19 cellular contexts compared by ENCODE assay signal in genomic region chr3:142112601-142113000, GRCh38. TPM values are rescaled to one million over a fixed set of nuclear protein-coding genes. Genes with fewer than 3 reads are reported as not detected.
DNase-seq lines count a peak whose midpoint lies in the region; TF ChIP-seq lines count a peak whose summit lies in the region.
"Had no signal": no experiment of that assay in that cellular context is flagged by ENCODE, and none has a peak within 500 bp of the region (broad histone marks: within the 10 kb centered on the region; RNA-seq: fewer than 3 reads in every experiment).

No MANE protein-coding gene starts in this region.

- H3K36me3 Mint-ChIP-seq in Calu3 (ENCODE audit: insufficient read depth, unreplicated experiment) (no peaks in the 10 kb centered on the region), glutamatergic neuron (ENCODE audit: unreplicated experiment) (peaks cover 4% of the 10 kb centered on the region)
- peaks cover 3% of the 10 kb centered on the region for H3K36me3 Mint-ChIP-seq in activated naive CD8-positive, alpha-beta T cell treated with anti-CD3 and anti-CD28 coated beads for 36 hours

- TF ChIP-seq CTCF in Calu3 (IDR thresholded peaks at IDR 0.05; ENCODE audit: unreplicated experiment) (no peak), OCI-LY1 (IDR thresholded peaks at IDR 0.05; ENCODE audit: low read length) (no peak), glutamatergic neuron (IDR thresholded peaks at IDR 0.05; ENCODE audit: partially characterized antibody, unreplicated experiment) (no peak), brain microvascular endothelial cell (IDR thresholded peaks at IDR 0.05; ENCODE audit: low read depth, low read length, missing control alignments) (no peak)

- H3K27ac ChIP-seq in OCI-LY1 (ENCODE audit: low read depth, low read length, poor library complexity, severe bottlenecking) (peak overlapping the region; percentile 40), brain microvascular endothelial cell (no peak overlapping the region)
- H3K27ac ChIP-seq: 22Rv1; A549; BLaER1 treated with 17β-estradiol and CSF1 and Interleukin-3, amounts not matched to agents 10 nM and 100 nM; C4-2B had no signal

- H3K79me2 ChIP-seq in OCI-LY1 (ENCODE audit: insufficient read depth, low read length) = peaks cover 94% of the 10 kb centered on the region

- peak; percentile 57 for DNase-seq in Calu3
- DNase-seq in glutamatergic neuron = no peak
- no peak for DNase-seq in brain microvascular endothelial cell
- no peak for DNase-seq in activated naive CD8-positive, alpha-beta T cell treated with anti-CD3 and anti-CD28 coated beads for 36 hours
- DNase-seq: AML-193; Caco-2; CD4-positive, alpha-beta T cell; CD8-positive, alpha-beta T cell; DMS 273 treated with DMSO at 0.1 percent for 48 hours; DMS153; DMS53; DMS79; GF-D8 had no signal

- H3K4me3 Mint-ChIP-seq in Calu3 (ENCODE audit: low read depth, unreplicated experiment) (no peak overlapping the region), glutamatergic neuron (ENCODE audit: unreplicated experiment) (no peak overlapping the region)
- no peak overlapping the region for H3K4me3 Mint-ChIP-seq in activated naive CD8-positive, alpha-beta T cell treated with anti-CD3 and anti-CD28 coated beads for 36 hours
- H3K4me3 Mint-ChIP-seq: B cell; CD4-positive, alpha-beta T cell; CD8-positive, alpha-beta T cell had no signal

- peaks cover 44% of the 10 kb centered on the region for H3K4me1 ChIP-seq in OCI-LY1 (ENCODE audit: insufficient read depth, low read length, severe bottlenecking)
- H3K4me1 ChIP-seq: Caco-2 had no signal

- H4K20me1 ChIP-seq in OCI-LY1 (ENCODE audit: insufficient read depth, low read length) = no peaks in the 10 kb centered on the region
- H4K20me1 ChIP-seq: BLaER1 treated with 17β-estradiol and CSF1 and Interleukin-3, amounts not matched to agents 10 nM and 100 nM had no signal

- in situ Hi-C loops in brain microvascular endothelial cell (cut with HindIII; ENCODE audit: low pct_ligation_motif_present, low sequenced_read_pairs) = no loop called here

- H3K4me3 ChIP-seq in OCI-LY1 (ENCODE audit: low read depth, low read length, poor library complexity, severe bottlenecking) (no peak overlapping the region), brain microvascular endothelial cell (ENCODE audit: low read depth, low read length) (no peak overlapping the region)
- H3K4me3 ChIP-seq: A549; BLaER1 treated with 17β-estradiol and CSF1 and Interleukin-3, amounts not matched to agents 10 nM and 100 nM had no signal

- intact Hi-C loops in Calu3 (cut with micrococcal nuclease; ENCODE audit: unreplicated experiment) = no loop called here

- H3K9ac ChIP-seq in OCI-LY1 (ENCODE audit: low read length) = no peak overlapping the region
- H3K9ac ChIP-seq: BLaER1 treated with 17β-estradiol and CSF1 and Interleukin-3, amounts not matched to agents 10 nM and 100 nM had no signal

- H3K9me3 Mint-ChIP-seq in Calu3 (ENCODE audit: low read depth, unreplicated experiment) (no peaks in the 10 kb centered on the region), glutamatergic neuron (ENCODE audit: unreplicated experiment) (peaks cover 3% of the 10 kb centered on the region)
- peaks cover 3% of the 10 kb centered on the region for H3K9me3 Mint-ChIP-seq in activated naive CD8-positive, alpha-beta T cell treated with anti-CD3 and anti-CD28 coated beads for 36 hours
- H3K9me3 Mint-ChIP-seq: CD4-positive, alpha-beta T cell; CD8-positive, alpha-beta T cell had no signal

- 0 out of 2 replicates have a peak, but pooled peaks cover 8% of the 10 kb centered on the region for H3K9me3 ChIP-seq in OCI-LY1 (ENCODE audit: low read length)
- H3K9me3 ChIP-seq: Caco-2 had no signal

- no peaks in the 10 kb centered on the region for H3K9me2 ChIP-seq in OCI-LY1 (ENCODE audit: low read depth, low read length)

- H3K27ac Mint-ChIP-seq in Calu3 (ENCODE audit: unreplicated experiment) (no peak overlapping the region), glutamatergic neuron (ENCODE audit: unreplicated experiment) (peak overlapping the region; percentile 62)
- H3K27ac Mint-ChIP-seq in activated naive CD8-positive, alpha-beta T cell treated with anti-CD3 and anti-CD28 coated beads for 36 hours = no peak overlapping the region
- H3K27ac Mint-ChIP-seq: B cell; CD4-positive, alpha-beta T cell; CD8-positive, alpha-beta T cell had no signal

- no peak overlapping the region for H3K4me2 ChIP-seq in OCI-LY1 (ENCODE audit: low read length)
- H3K4me2 ChIP-seq: A549; BLaER1 treated with 17β-estradiol and CSF1 and Interleukin-3, amounts not matched to agents 10 nM and 100 nM had no signal

- H2AFZ ChIP-seq in OCI-LY1 (ENCODE audit: low read length) = no peak overlapping the region

- CTCF ChIA-PET in Calu3 (lab: Charles Lee) = no interaction called here

- H3F3A ChIP-seq in OCI-LY1 (ENCODE audit: insufficient read depth, low read length) = peaks cover 9% of the 10 kb centered on the region; the same call in 1 of the 2 replicates

- H3K27me3 ChIP-seq in OCI-LY1 (ENCODE audit: insufficient read depth, low read length) (no peaks in the 10 kb centered on the region), brain microvascular endothelial cell (replicated peaks) (no peaks in the 10 kb centered on the region)
- H3K27me3 ChIP-seq: BLaER1 treated with 17β-estradiol and CSF1 and Interleukin-3, amounts not matched to agents 10 nM and 100 nM had no signal

- BruUV-seq in Calu3 (replicated peaks; lab: Mats Ljungman, UMichigan) = no TSS peak

- H3K27me3 Mint-ChIP-seq in Calu3 (ENCODE audit: unreplicated experiment) (no peaks in the 10 kb centered on the region), glutamatergic neuron (ENCODE audit: unreplicated experiment) (no peaks in the 10 kb centered on the region)
- H3K27me3 Mint-ChIP-seq in activated naive CD8-positive, alpha-beta T cell treated with anti-CD3 and anti-CD28 coated beads for 36 hours = no peaks in the 10 kb centered on the region
- H3K27me3 Mint-ChIP-seq: B cell; CD4-positive, alpha-beta T cell had no signal

- H3K36me3 ChIP-seq in OCI-LY1 (ENCODE audit: insufficient read depth, low read length) (peaks cover 45% of the 10 kb centered on the region), brain microvascular endothelial cell (replicated peaks) (no peaks in the 10 kb centered on the region)
- H3K36me3 ChIP-seq: BLaER1 treated with 17β-estradiol and CSF1 and Interleukin-3, amounts not matched to agents 10 nM and 100 nM had no signal

- peaks cover 8% of the 10 kb centered on the region for H3K4me1 Mint-ChIP-seq in Calu3 (ENCODE audit: low read depth, unreplicated experiment)
- peaks cover 7% of the 10 kb centered on the region for H3K4me1 Mint-ChIP-seq in glutamatergic neuron (ENCODE audit: low read depth, unreplicated experiment)
- H3K4me1 Mint-ChIP-seq in activated naive CD8-positive, alpha-beta T cell treated with anti-CD3 and anti-CD28 coated beads for 36 hours = peaks cover 16% of the 10 kb centered on the region

RNA-seq across cellular contexts. Expression of gene TFDP2, which starts 36.7 kb away (rescaled TPM):
- total RNA-seq in Calu3 (2022) = 51.8 and 54.8 TPM in 2 replicates
- total RNA-seq in glutamatergic neuron (ENCODE audit: unreplicated experiment) = 91.8 TPM
- total RNA-seq in activated naive CD8-positive, alpha-beta T cell treated with anti-CD3 and anti-CD28 coated beads for 36 hours = 10 to 100 TPM; 28.1 to 32.0 TPM
